Comparison of ENCODE assay signal across 8 cellular contexts in the genomic region with DNA sequence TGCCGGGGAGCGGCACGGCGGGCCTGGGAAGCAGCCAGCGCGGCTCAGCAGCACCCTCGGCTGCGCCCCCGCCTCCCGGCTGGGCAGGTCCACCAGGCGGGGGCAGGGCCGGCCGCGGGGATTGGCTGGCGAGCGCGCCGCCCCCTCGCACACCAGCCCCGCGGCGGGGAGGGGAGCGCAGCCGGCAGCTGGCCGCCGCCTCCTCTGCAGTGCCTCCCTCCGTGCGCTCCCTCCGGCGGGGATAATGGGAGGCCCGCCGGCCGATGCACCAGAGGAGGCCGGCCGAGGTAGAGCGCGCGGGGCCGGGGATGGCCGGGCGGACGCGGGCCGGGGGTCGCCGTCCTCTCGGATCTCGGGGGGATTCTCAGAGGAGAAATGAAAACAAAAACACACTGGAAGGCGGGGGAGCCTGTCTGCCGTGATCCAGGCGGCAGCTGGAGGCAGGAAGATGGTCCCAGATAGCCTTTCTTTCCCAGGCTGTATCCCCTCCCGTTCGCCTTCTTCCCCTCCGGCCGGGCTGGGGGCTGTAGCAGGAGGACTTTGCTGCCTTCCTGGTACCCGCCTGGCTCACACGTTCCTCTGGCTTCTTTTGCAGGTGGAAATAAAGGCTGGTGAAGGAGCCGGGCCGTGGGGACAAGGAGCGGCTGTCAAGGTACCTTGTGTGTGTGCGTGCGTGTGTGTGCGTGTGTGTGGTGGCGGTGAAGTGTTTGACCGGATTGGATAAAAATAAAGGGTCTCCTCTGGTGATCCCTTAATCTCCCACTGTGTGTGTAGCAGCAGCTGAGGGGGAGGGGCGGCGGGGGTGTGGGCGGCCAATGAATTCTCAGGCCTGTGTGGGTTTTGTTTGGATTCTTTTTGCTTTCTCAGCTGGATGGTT. TPM values are rescaled to one million over a fixed set of nuclear protein-coding genes. Genes with fewer than 3 reads are reported as not detected.
DNase-seq lines count a peak whose midpoint lies in the region; ATAC-seq and TF ChIP-seq lines count a peak whose summit lies in the region.

No MANE protein-coding gene starts in this region.

- peak overlapping the region; percentile 79 for H2AFZ ChIP-seq in neuronal stem cell (ENCODE audit: low read length)

- no peak for TF ChIP-seq EP300 in gastroesophageal sphincter (IDR thresholded peaks at IDR 0.05)

- WGBS in gastroesophageal sphincter (ENCODE audit: low coverage in 1 of 2), 2 donors, result 3 to 24% methylated on average over 10 to 15 of the region's 68 CpGs
- no CpG with 5 or more reads among the region's 68 CpGs for WGBS in neuronal stem cell (ENCODE audit: extremely low coverage in 2 of 2, insufficient read length in 2 of 2, insufficient replicate concordance in 1 of 2), 2 donors

- H2BK15ac ChIP-seq in neuronal stem cell (ENCODE audit: low read length), result peak overlapping the region; percentile 79

- TF ChIP-seq CTCF in Peyer's patch (IDR thresholded peaks at IDR 0.05) (peak in 3 of 6 experiments; percentile 33 to 42 (median 35)), gastroesophageal sphincter (IDR thresholded peaks at IDR 0.05) (peak in 3 of 4 experiments; percentile 29 to 36 (median 29))

- peak overlapping the region; percentile 64 for H3K4me3 ChIP-seq in CD8-positive, alpha-beta memory T cell (ENCODE audit: low read length)
- H3K4me3 ChIP-seq in Peyer's patch (peak overlapping the region; percentile 58 to 73 (median 64)), gastroesophageal sphincter (peak overlapping the region; percentile 48 to 69), neuronal stem cell (ENCODE audit: low read length in 2 of 2) (peak overlapping the region; percentile 71 to 84)

- H3K36me3 ChIP-seq in CD8-positive, alpha-beta memory T cell (ENCODE audit: insufficient read depth, low read length), result peaks cover 9% of the 10 kb centered on the region
- H3K36me3 ChIP-seq in Peyer's patch, result no peaks in the 10 kb centered on the region
- no peaks in the 10 kb centered on the region for H3K36me3 ChIP-seq in gastroesophageal sphincter
- H3K36me3 ChIP-seq in neuronal stem cell (replicated peaks in 1 of 2; ENCODE audit: control insufficient read depth in 2 of 2, insufficient read depth in 2 of 2, low read length in 2 of 2), result peaks cover 0 to 37% of the 10 kb centered on the region in 2 donors

- ATAC-seq in GM21360 (IDR thresholded peaks at IDR 0.05; ENCODE audit: unreplicated experiment) (peak; percentile 82), gastroesophageal sphincter (peak; percentile 98)

- H3K18ac ChIP-seq in neuronal stem cell (ENCODE audit: low read length), result peak overlapping the region; percentile 98

- peak overlapping the region; percentile 23 for H3K23ac ChIP-seq in neuronal stem cell (ENCODE audit: low read depth, low read length, poor library complexity)

- peak overlapping the region; percentile 58 for H2AK5ac ChIP-seq in neuronal stem cell (ENCODE audit: low read depth, low read length)

- H3K27ac ChIP-seq in CD8-positive, alpha-beta memory T cell (ENCODE audit: low read depth, low read length), result peak overlapping the region; percentile 21
- peak overlapping the region; percentile 32 to 77 (median 46) for H3K27ac ChIP-seq in Peyer's patch
- peak overlapping the region in 3 of 4 donors; percentile 69 to 75 (median 73) for H3K27ac ChIP-seq in gastroesophageal sphincter
- peak overlapping the region; percentile 95 for H3K27ac ChIP-seq in neuronal stem cell (replicated peaks; ENCODE audit: low read length)
- H3K27ac ChIP-seq in temporal lobe (ENCODE audit: low read depth, low read length), result peak overlapping the region; percentile 82

- H4K91ac ChIP-seq in neuronal stem cell (ENCODE audit: low read depth, low read length, poor library complexity), result no peak overlapping the region

- TF ChIP-seq POLR2A in Peyer's patch (IDR thresholded peaks at IDR 0.05), result peak; percentile 40 to 45
- TF ChIP-seq POLR2A in gastroesophageal sphincter (IDR thresholded peaks at IDR 0.05), result peak; percentile 60 to 64

- H2BK120ac ChIP-seq in neuronal stem cell (ENCODE audit: low read depth, low read length), result peak overlapping the region; percentile 88

- peak overlapping the region; percentile 88 for H3K4me2 ChIP-seq in neuronal stem cell (ENCODE audit: insufficient read depth, low read length, poor library complexity, severe bottlenecking)

- H2BK5ac ChIP-seq in neuronal stem cell (ENCODE audit: low read length), result peak overlapping the region; percentile 93

- peaks cover 0 to 3% of the 10 kb centered on the region in 2 donors for H3K27me3 Mint-ChIP-seq in CD8-positive, alpha-beta memory T cell

- H3K9ac ChIP-seq in neuronal stem cell (ENCODE audit: low read depth, low read length, poor library complexity), result peak overlapping the region; percentile 70

- H3K4ac ChIP-seq in neuronal stem cell (ENCODE audit: low read length), result no peak overlapping the region

- peaks cover 0 to 21% (median 4%) of the 10 kb centered on the region in 3 donors for H3K36me3 Mint-ChIP-seq in CD8-positive, alpha-beta memory T cell

- no peak overlapping the region for H2BK12ac ChIP-seq in neuronal stem cell (ENCODE audit: low read length)

- peak overlapping the region in 6 of 8 donors; percentile 47 to 87 (median 80) for H3K27ac Mint-ChIP-seq in CD8-positive, alpha-beta memory T cell

- POLR2A ChIA-PET in CD8-positive, alpha-beta memory T cell (lab: Charles Lee), result interaction anchor here (0.5 to 0.8 kb wide), 3 partner anchors 29 to 66 kb away, joined by 3 read pairs; no protein-coding TSS in a partner anchor

- no peaks in the 10 kb centered on the region for H3K27me3 ChIP-seq in CD8-positive, alpha-beta memory T cell (ENCODE audit: insufficient read depth, low read length, poor library complexity, severe bottlenecking)
- H3K27me3 ChIP-seq in Peyer's patch (no peaks in the 10 kb centered on the region), gastroesophageal sphincter (no peaks in the 10 kb centered on the region), neuronal stem cell (ENCODE audit: control insufficient read depth in 3 of 3, insufficient read depth in 3 of 3, low read depth in 1 of 3, low read length in 3 of 3) (peaks cover 0 to 32% (median 0%) of the 10 kb centered on the region in 3 experiments)

- CTCF ChIA-PET in CD8-positive, alpha-beta memory T cell (lab: Charles Lee), result interaction anchor here (1.3 to 4.5 kb wide), 2 partner anchors 15 to 21 kb away, joined by 3 to 21 read pairs; no protein-coding TSS in a partner anchor

- H3K14ac ChIP-seq in neuronal stem cell (ENCODE audit: low read length), result no peak overlapping the region

- H3K4me1 ChIP-seq in CD8-positive, alpha-beta memory T cell (ENCODE audit: insufficient read depth, low read length), result peaks cover 35% of the 10 kb centered on the region
- H3K4me1 ChIP-seq in Peyer's patch (peaks cover 0 to 58% (median 5%) of the 10 kb centered on the region in 4 donors), gastroesophageal sphincter (peaks cover 0 to 74% (median 30%) of the 10 kb centered on the region in 3 donors), neuronal stem cell (ENCODE audit: control insufficient read depth in 2 of 2, insufficient read depth in 1 of 2, low read depth in 1 of 2, low read length in 2 of 2) (peaks cover 55 to 64% of the 10 kb centered on the region in 2 donors)

- H4K8ac ChIP-seq in neuronal stem cell (ENCODE audit: low read depth, low read length), result no peak overlapping the region

- no peaks in the 10 kb centered on the region for H3K9me3 Mint-ChIP-seq in CD8-positive, alpha-beta memory T cell

- H3K4me3 Mint-ChIP-seq in CD8-positive, alpha-beta memory T cell, result peak overlapping the region; percentile 73 to 91 (median 84)

- DNase-seq in CD8-positive, alpha-beta memory T cell, result peak; percentile 76 to 83 (median 81)
- DNase-seq in HT1080 (ENCODE audit: low read depth) (peak; percentile 75), Peyer's patch (peak; percentile 77 to 91 (median 90)), activated gamma-delta T cell treated with Interleukin-2 at 50 U/mL for 16 hours (peak; percentile 73), neuronal stem cell (ENCODE audit: low spot score) (peak; percentile 87)

- H3K4me1 Mint-ChIP-seq in CD8-positive, alpha-beta memory T cell, result peaks cover 44 to 62% (median 61%) of the 10 kb centered on the region in 3 donors

- H3K9me3 ChIP-seq in CD8-positive, alpha-beta memory T cell (ENCODE audit: low read length), result no peaks in the 10 kb centered on the region
- H3K9me3 ChIP-seq in Peyer's patch (no peaks in the 10 kb centered on the region), gastroesophageal sphincter (no peaks in the 10 kb centered on the region), neuronal stem cell (replicated peaks in 1 of 2; ENCODE audit: control insufficient read depth in 2 of 2, insufficient read depth in 1 of 2, low read depth in 1 of 2, low read length in 2 of 2) (no peaks in the 10 kb centered on the region)

- H3K79me1 ChIP-seq in neuronal stem cell (ENCODE audit: low read depth, low read length), result peaks cover 4% of the 10 kb centered on the region

RNA-seq across cellular contexts. Expression of gene TET3, which starts 18.0 kb away (rescaled TPM):
- 10 to 100 TPM; 19.9 to 20.5 TPM for total RNA-seq in CD8-positive, alpha-beta memory T cell
- 0.78 TPM for polyA plus RNA-seq in CD8-positive, alpha-beta memory T cell
- 3.1 and 4.4 TPM in 2 replicates for total RNA-seq in HT1080 (2014; rRNA removed; shearing (Covaris generic))
- 2.5 and 3.5 TPM in 2 replicates for polyA plus RNA-seq in HT1080 (2015; cell fraction: cytosol; rRNA removed)
- polyA plus RNA-seq in HT1080 (2015; cell fraction: nucleus; rRNA removed), result 8.7 and 9.4 TPM in 2 replicates
- total RNA-seq in Peyer's patch (10 to 100 TPM; 18.2 to 38.7 (median 27.0) TPM), gastroesophageal sphincter (1 to 10 TPM; 3.3 to 8.9 (median 5.8) TPM), temporal lobe (21.4 TPM)
- polyA plus RNA-seq in neuronal stem cell (2013, experiment 1 of 2), result 5.1 TPM
- 5.4 TPM for polyA plus RNA-seq in neuronal stem cell (2013, experiment 2 of 2)

Comparison
In these comparisons a context has a peak if more than half of its experiments do, and no peak if none do; other contexts are left out.
1. Peak in every context shown above with its lines: DNase-seq, ATAC-seq, H3K4me3 ChIP-seq and H3K27ac ChIP-seq.
2. H3K27ac ChIP-seq: peak in every context shown above with its lines; median percentile 95 in neuronal stem cell; 82 in temporal lobe; 73 in gastroesophageal sphincter; 46 in Peyer's patch; 21 in CD8-positive, alpha-beta memory T cell.